Comparison of ENCODE assay signal across 24 cellular contexts in the genomic region with DNA sequence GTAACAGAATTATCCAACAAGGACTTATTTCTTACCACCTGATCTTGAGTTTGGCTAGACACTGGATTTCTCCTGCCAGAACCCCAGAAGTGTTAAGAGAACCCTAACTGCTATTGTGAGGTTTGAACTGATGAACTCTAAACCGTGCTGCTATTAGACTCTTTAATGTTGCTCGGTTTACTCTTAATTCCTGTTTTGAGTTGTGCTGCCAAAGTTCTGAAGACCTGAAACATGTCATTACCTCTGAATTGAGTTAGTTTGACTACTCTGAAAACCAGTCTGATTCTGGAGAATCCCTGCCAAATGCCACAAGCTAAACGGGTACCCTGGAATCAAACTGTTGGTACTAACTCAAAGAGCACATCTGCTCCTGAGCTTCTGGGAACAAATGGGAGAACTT.
"Had no signal": no experiment of that assay in that cellular context is flagged by ENCODE, and none has a peak within 500 bp of the region (broad histone marks: within the 10 kb centered on the region; RNA-seq: fewer than 3 reads in every experiment).

No MANE protein-coding gene starts in this region.

- DNase-seq: activated CD4-positive, alpha-beta memory T cell treated with anti-CD3 and anti-CD28 coated beads for 36 hours; activated CD4-positive, alpha-beta T cell treated with anti-CD3 and anti-CD28 coated beads, Interleukin-2, amount 50 U/mL, for 1 hour; activated CD8-positive, alpha-beta memory T cell treated with anti-CD3 and anti-CD28 coated beads, Interleukin-2, amount 50 U/mL, for 4 hours; activated gamma-delta T cell; activated naive CD4-positive, alpha-beta T cell treated with Interleukin-2 at 50 U/mL for 16 hours; activated naive CD8-positive, alpha-beta T cell treated with anti-CD3 and anti-CD28 coated beads, Interleukin-2, amount 10 ng/mL, durations not matched to agents 7 days and 5 days; amygdala; NCI-H1105; NCI-H1417 treated with DMSO at 0.1 percent for 48 hours; NCI-H187 treated with DMSO at 0.1 percent for 48 hours; NCI-H2081; NCI-H2171 treated with DMSO at 0.1 percent for 48 hours; NCI-H2227 treated with DMSO at 0.1 percent for 48 hours; NCI-H446 treated with DMSO at 0.1 percent for 48 hours; NCI-H524; NCI-H69; SHP77; SJCRH30 had no signal

- H3K9me3 Mint-ChIP-seq: activated CD4-positive, alpha-beta memory T cell treated with anti-CD3 and anti-CD28 coated beads for 36 hours; activated naive CD4-positive, alpha-beta T cell treated with anti-CD3 and anti-CD28 coated beads, Interleukin-2, amount 50 U/mL, for 24 hours; activated naive CD8-positive, alpha-beta T cell treated with anti-CD3 and anti-CD28 coated beads, Interleukin-2, amount 10 ng/mL, durations not matched to agents 7 days and 5 days; activated T-helper 2 cell treated with anti-CD3 and anti-CD28 coated beads, Interferon-gamma antibody, Interleukin-2, Interleukin-4, amounts not matched to agents 10 μg/mL and 5 μg/mL and 100 μg/mL, durations not matched to agents 14 hours and 24 hours and 36 hours; T-helper 2 cell treated with Interferon-gamma antibody and Interleukin-4, amounts not matched to agents 5 μg/mL and 100 μg/mL, for 36 hours had no signal

- H3K27me3 Mint-ChIP-seq: activated CD4-positive, alpha-beta memory T cell treated with anti-CD3 and anti-CD28 coated beads for 36 hours; activated naive CD4-positive, alpha-beta T cell treated with anti-CD3 and anti-CD28 coated beads, Interleukin-2, amount 50 U/mL, for 24 hours; activated naive CD8-positive, alpha-beta T cell treated with anti-CD3 and anti-CD28 coated beads, Interleukin-2, amount 10 ng/mL, durations not matched to agents 7 days and 5 days had no signal

- H3K27ac Mint-ChIP-seq: activated CD4-positive, alpha-beta memory T cell treated with anti-CD3 and anti-CD28 coated beads for 36 hours; activated naive CD4-positive, alpha-beta T cell treated with anti-CD3 and anti-CD28 coated beads, Interleukin-2, amount 50 U/mL, for 24 hours; activated naive CD8-positive, alpha-beta T cell treated with anti-CD3 and anti-CD28 coated beads, Interleukin-2, amount 10 ng/mL, durations not matched to agents 7 days and 5 days; activated T-helper 2 cell treated with anti-CD3 and anti-CD28 coated beads, Interferon-gamma antibody, Interleukin-2, Interleukin-4, amounts not matched to agents 10 μg/mL and 5 μg/mL and 100 μg/mL, durations not matched to agents 14 hours and 24 hours and 36 hours; T-helper 2 cell treated with Interferon-gamma antibody and Interleukin-4, amounts not matched to agents 5 μg/mL and 100 μg/mL, for 36 hours had no signal

- H3K4me3 Mint-ChIP-seq: activated CD4-positive, alpha-beta memory T cell treated with anti-CD3 and anti-CD28 coated beads for 36 hours; activated naive CD4-positive, alpha-beta T cell treated with anti-CD3 and anti-CD28 coated beads, Interleukin-2, amount 50 U/mL, for 24 hours; activated naive CD8-positive, alpha-beta T cell treated with anti-CD3 and anti-CD28 coated beads, Interleukin-2, amount 10 ng/mL, durations not matched to agents 7 days and 5 days; T-helper 2 cell treated with Interferon-gamma antibody and Interleukin-4, amounts not matched to agents 5 μg/mL and 100 μg/mL, for 36 hours had no signal

- FAIRE-seq: K562, TTC549 had no signal

- ATAC-seq: K562, Panc1 had no signal

- H3K36me3 Mint-ChIP-seq: activated CD4-positive, alpha-beta memory T cell treated with anti-CD3 and anti-CD28 coated beads for 36 hours had no signal
